Comparison of ENCODE assay signal across 9 cellular contexts in genomic region chr1:27403931-27404330, GRCh38. TPM values are rescaled to one million over a fixed set of nuclear protein-coding genes. Genes with fewer than 3 reads are reported as not detected.
DNase-seq lines count a peak whose midpoint lies in the region; ATAC-seq lines count a peak whose summit lies in the region.
"Had no signal": no experiment of that assay in that cellular context is flagged by ENCODE, and none has a peak within 500 bp of the region (broad histone marks: within the 10 kb centered on the region; RNA-seq: fewer than 3 reads in every experiment).

No MANE protein-coding gene starts in this region.

- intact Hi-C loops in right cardiac atrium (cut with DNase I), result loop anchor here in 3 of 4 donors (5.0 kb wide), 3 partner anchors 37 to 203 kb away; partner anchors contain the start of genes AHDC1 (in 1 of the 3) and MAP3K6 (in 1 of the 3)

- DNase-seq in SK-N-MC (ENCODE audit: low read depth, low spot score) (no peak), right cardiac atrium (peak in 1 of 3 donors; percentile 49), NCI-H1436 (lab: John Stamatoyannopoulos, UW) (no peak), NCI-H2171 (lab: John Stamatoyannopoulos, UW) (no peak), SHP77 treated with DMSO at 0.1 percent for 48 hours (lab: John Stamatoyannopoulos, UW) (no peak)
- DNase-seq: NCI-H1092 treated with DMSO at 0.1 percent for 48 hours had no signal

- H3K27ac ChIP-seq in SK-N-MC (peak overlapping the region; percentile 74), right cardiac atrium (ENCODE audit: low read length) (peak overlapping the region; percentile 84), skeletal muscle tissue (ENCODE audit: low read depth, low read length) (peak overlapping the region; percentile 83)

- peak; percentile 9 for ATAC-seq in GM21786 (IDR thresholded peaks at IDR 0.05; ENCODE audit: unreplicated experiment)
- ATAC-seq in right cardiac atrium, result no peak
- no peak for ATAC-seq in HG03460 (IDR thresholded peaks at IDR 0.05; ENCODE audit: unreplicated experiment)

- H3K4me3 ChIP-seq in SK-N-MC, result 0 out of 2 replicates have a peak overlapping the region, but pooled peaks have one; percentile 40
- no peak overlapping the region for H3K4me3 ChIP-seq in right cardiac atrium (ENCODE audit: low read length)
- H3K4me3 ChIP-seq in skeletal muscle tissue (ENCODE audit: low read length in 3 of 3), result no peak overlapping the region

- H3K4me1 ChIP-seq in right cardiac atrium (ENCODE audit: control insufficient read depth, insufficient read depth, low read length) (peaks cover 34% of the 10 kb centered on the region), skeletal muscle tissue (ENCODE audit: control insufficient read depth in 3 of 3, insufficient read depth in 3 of 3, low read length in 3 of 3) (peaks cover 58 to 71% (median 62%) of the 10 kb centered on the region in 3 donors)

- no peaks in the 10 kb centered on the region for H3K9me3 ChIP-seq in SK-N-MC (ENCODE audit: low read depth, low read length)
- no peaks in the 10 kb centered on the region for H3K9me3 ChIP-seq in right cardiac atrium (ENCODE audit: control insufficient read depth, low read length)
- no peaks in the 10 kb centered on the region for H3K9me3 ChIP-seq in skeletal muscle tissue (ENCODE audit: control insufficient read depth in 3 of 3, low read length in 3 of 3)

- H3K36me3 ChIP-seq in SK-N-MC (ENCODE audit: insufficient read depth, low read length) (peaks cover 20% of the 10 kb centered on the region), skeletal muscle tissue (ENCODE audit: control insufficient read depth in 3 of 3, insufficient read depth in 3 of 3, low read length in 3 of 3) (peaks cover 13 to 21% (median 20%) of the 10 kb centered on the region in 3 donors)

- H3K27me3 ChIP-seq in right cardiac atrium (ENCODE audit: control insufficient read depth, insufficient read depth) (no peaks in the 10 kb centered on the region), skeletal muscle tissue (ENCODE audit: control insufficient read depth in 3 of 3, insufficient read depth in 3 of 3, low read length in 3 of 3) (peaks cover 0 to 5% (median 3%) of the 10 kb centered on the region in 3 donors)

- H3K9ac ChIP-seq in SK-N-MC (ENCODE audit: insufficient read length) (no peak overlapping the region), skeletal muscle tissue (ENCODE audit: low read depth in 1 of 3, low read length in 3 of 3) (peak overlapping the region; percentile 7 to 78 (median 59))

RNA-seq across cellular contexts. Expression of gene GPR3, which starts 11.5 kb away (rescaled TPM):
- total RNA-seq in right cardiac atrium, result 1 to 10 TPM in 1 of 4 donors, under 1 TPM in 3; 0.46 to 3.3 (median 0.68) TPM
- polyA plus RNA-seq in right cardiac atrium, result 1.7 TPM
- under 0.01 TPM for total RNA-seq in skeletal muscle tissue

RNA-seq across cellular contexts. Expression of gene CD164L2, which starts 20.8 kb away (rescaled TPM):
- total RNA-seq in right cardiac atrium, result not detected
- not detected for polyA plus RNA-seq in right cardiac atrium
- total RNA-seq in skeletal muscle tissue, result not detected

RNA-seq across cellular contexts. Expression of gene FCN3, which starts 29.3 kb away (rescaled TPM):
- total RNA-seq in right cardiac atrium (10 to 100 TPM in 3 of 4 donors, 1 to 10 TPM in 1; 5.8 to 46.0 (median 11.9) TPM), skeletal muscle tissue (not detected)
- 98.1 TPM for polyA plus RNA-seq in right cardiac atrium

RNA-seq across cellular contexts. Expression of gene MAP3K6, which starts 37.2 kb away (rescaled TPM):
- total RNA-seq in right cardiac atrium, result 10 to 100 TPM; 40.7 to 52.7 (median 45.9) TPM
- 47.5 TPM for polyA plus RNA-seq in right cardiac atrium
- total RNA-seq in skeletal muscle tissue, result 4.2 TPM
